ENCODE assay signal across 8 cellular contexts in the genomic region with DNA sequence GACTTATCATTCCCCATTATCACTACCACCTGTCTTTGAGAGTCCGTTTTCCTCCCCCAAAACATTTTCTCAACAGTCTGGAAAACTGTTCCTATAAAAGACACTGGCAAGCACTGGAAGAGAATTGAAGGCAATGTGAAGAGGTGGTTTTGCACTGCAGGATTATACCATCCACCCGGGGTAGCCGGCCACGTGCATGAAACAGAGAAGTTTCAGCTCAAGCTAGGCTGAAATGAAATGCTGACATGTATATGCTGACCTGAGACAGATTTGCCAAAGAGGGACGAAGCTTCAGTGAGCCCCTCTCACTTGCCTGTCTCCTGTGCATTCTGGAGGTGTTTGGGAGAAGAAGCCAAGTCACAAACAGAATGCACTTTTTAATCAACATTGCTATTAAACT.
"Had no signal": no experiment of that assay in that cellular context is flagged by ENCODE, and none has a peak within 500 bp of the region (broad histone marks: within the 10 kb centered on the region; RNA-seq: fewer than 3 reads in every experiment).

No MANE protein-coding gene starts in this region.

- H3K4me1 ChIP-seq: HAP-1 had no signal

- H3K36me3 ChIP-seq: HAP-1 had no signal

- DNase-seq: GM23248, GOT3, H7, HFFc6, IMR-90 had no signal

- H2AFZ ChIP-seq: GM23248 had no signal

- H3K4me3 ChIP-seq: GM23248, HAP-1, K562 had no signal

- H3K9me3 ChIP-seq: HAP-1 had no signal

- H3K27ac Mint-ChIP-seq: HFFc6 had no signal

- ATAC-seq: HCT116, K562 had no signal

- H3K4me3 Mint-ChIP-seq: HFFc6 had no signal

- H3K9ac ChIP-seq: GM23248 had no signal

- H3K27ac ChIP-seq: GM23248 had no signal
